ENCODE assay signal across 14 cellular contexts in genomic region chr7:117014099-117014656, GRCh38.
A peak's percentile ranks its signal among the peaks of the same experiment; 100 is the strongest.
DNase-seq lines count a peak whose midpoint lies in the region; ATAC-seq and TF ChIP-seq lines count a peak whose summit lies in the region.
"Had no signal": no experiment of that assay in that cellular context is flagged by ENCODE, and none has a peak within 500 bp of the region (broad histone marks: within the 10 kb centered on the region; RNA-seq: fewer than 3 reads in every experiment).

No MANE protein-coding gene starts in this region.

- intact Hi-C loops in heart right ventricle (cut with DNase I), result loop anchor here in 1 of 10 donors (5.0 kb wide), 1 partner anchor 103 kb away; no protein-coding TSS in a partner anchor
- intact Hi-C loops in left cardiac atrium (cut with DNase I), result loop anchor here in 1 of 2 donors (10.0 kb wide), 1 partner anchor 59 kb away; the partner anchor contains the start of gene ST7
- intact Hi-C loops in upper lobe of right lung (cut with DNase I), result no loop called here

- DNase-seq in heart right ventricle, result no peak
- DNase-seq in left cardiac atrium, result no peak
- peak; percentile 19 for DNase-seq in SK-N-DZ (ENCODE audit: low spot score)
- no peak for DNase-seq in foreskin keratinocyte
- DNase-seq in upper lobe of right lung, result no peak
- DNase-seq in dedifferentiated amniotic fluid mesenchymal stem cell (ENCODE audit: extremely low spot score), result no peak
- DNase-seq in SKM-1 (lab: John Stamatoyannopoulos, UW; ENCODE audit: unreplicated experiment), result no peak
- DNase-seq: activated B cell treated with CpG ODN at 0.5 μM for 24 hours, esophagus squamous epithelium, NCI-H146, NCI-H774 had no signal

- H3K36me3 ChIP-seq in heart right ventricle (no peaks in the 10 kb centered on the region), upper lobe of right lung (no peaks in the 10 kb centered on the region)
- H3K36me3 ChIP-seq: esophagus squamous epithelium, ovary, SJSA1 had no signal

- no peak for TF ChIP-seq CTCF in heart right ventricle (IDR thresholded peaks at IDR 0.05)
- no peak for TF ChIP-seq CTCF in foreskin keratinocyte (conservative IDR thresholded peaks at IDR 0.05)
- TF ChIP-seq CTCF in upper lobe of right lung (IDR thresholded peaks at IDR 0.05), result no peak

- H3K27me3 ChIP-seq in heart right ventricle, result no peaks in the 10 kb centered on the region
- H3K27me3 ChIP-seq in foreskin keratinocyte, result no peaks in the 10 kb centered on the region
- H3K27me3 ChIP-seq in upper lobe of right lung, result no peaks in the 10 kb centered on the region
- H3K27me3 ChIP-seq: esophagus squamous epithelium, ovary, SJSA1 had no signal

- no peaks in the 10 kb centered on the region for H3K9me3 ChIP-seq in heart right ventricle
- no peaks in the 10 kb centered on the region for H3K9me3 ChIP-seq in upper lobe of right lung
- H3K9me3 ChIP-seq: esophagus squamous epithelium, ovary, SJSA1 had no signal

- H3K4me3 ChIP-seq in heart right ventricle (peak overlapping the region in 5 of 10 donors; percentile 10 to 43 (median 12)), upper lobe of right lung (peak overlapping the region; percentile 23)
- H3K4me3 ChIP-seq: ovary, SJSA1 had no signal

- 56 to 58% methylated on average over 2 of the region's 2 CpGs for WGBS in heart right ventricle, 2 donors

- peaks cover 0 to 80% (median 26%) of the 10 kb centered on the region in 9 donors for H3K4me1 ChIP-seq in heart right ventricle
- H3K4me1 ChIP-seq in foreskin keratinocyte, result peaks cover 32% of the 10 kb centered on the region
- peaks cover 28% of the 10 kb centered on the region for H3K4me1 ChIP-seq in upper lobe of right lung

- no peak for ATAC-seq in heart right ventricle
- ATAC-seq in left cardiac atrium, result no peak
- ATAC-seq in foreskin keratinocyte, result no peak
- no peak for ATAC-seq in upper lobe of right lung
- ATAC-seq in HG02973 (IDR thresholded peaks at IDR 0.05; ENCODE audit: unreplicated experiment), result no peak

- H3K27ac ChIP-seq in heart right ventricle (peak overlapping the region in 7 of 10 donors; percentile 9 to 60 (median 31)), foreskin keratinocyte (peak overlapping the region; percentile 26), upper lobe of right lung (no peak overlapping the region)
- H3K27ac ChIP-seq: ovary, SJSA1 had no signal
